8 cellular contexts compared by ENCODE assay signal in the genomic region with DNA sequence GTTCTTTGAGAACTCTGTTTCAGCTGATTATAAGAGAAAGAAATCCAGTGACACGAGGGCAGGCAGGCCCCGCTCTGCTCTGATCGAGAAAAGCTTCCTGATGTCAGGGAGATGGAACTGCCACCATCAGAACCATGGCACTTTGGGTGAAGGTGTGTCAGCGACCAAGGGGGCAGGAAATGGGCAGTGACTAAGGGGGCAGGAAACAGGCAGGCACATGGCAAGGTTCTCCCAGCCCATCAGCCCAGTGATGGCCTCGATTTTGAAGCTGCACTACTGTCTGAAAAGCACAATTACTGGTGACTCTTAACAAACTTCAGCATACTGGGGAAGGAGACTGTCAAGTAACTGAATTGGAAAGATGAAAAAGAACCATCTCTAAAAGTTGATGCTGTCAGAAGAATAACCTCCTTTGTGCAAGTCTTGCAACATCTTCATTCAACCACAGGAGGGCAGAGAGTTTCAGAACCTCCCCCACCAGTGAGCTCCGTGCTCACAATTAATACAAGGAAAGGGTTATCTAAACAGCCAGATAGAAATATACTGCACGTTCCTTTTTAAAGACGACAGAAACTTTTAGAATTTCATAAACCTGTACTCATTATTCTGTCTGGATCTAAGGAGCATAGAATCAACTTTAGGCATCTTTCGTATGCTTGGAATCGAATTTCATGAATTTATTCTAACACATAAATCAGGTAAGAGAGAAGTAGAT. TPM values are rescaled to one million over a fixed set of nuclear protein-coding genes. Genes with fewer than 3 reads are reported as not detected.
DNase-seq lines count a peak whose midpoint lies in the region; ATAC-seq, FAIRE-seq and TF ChIP-seq lines count a peak whose summit lies in the region.

No MANE protein-coding gene starts in this region.

- no peaks in the 10 kb centered on the region for H3K27me3 ChIP-seq in dorsolateral prefrontal cortex

- H3K4me3 ChIP-seq in OCI-LY7 (ENCODE audit: low read depth, low read length, poor library complexity, severe bottlenecking), result no peak overlapping the region
- H3K4me3 ChIP-seq in dorsolateral prefrontal cortex, result no peak overlapping the region

- POLR2A ChIA-PET in OCI-LY7 (lab: Charles Lee), result no interaction called here

- H3K9me3 ChIP-seq in OCI-LY7 (ENCODE audit: low read length), result no peaks in the 10 kb centered on the region

- peaks cover 65% of the 10 kb centered on the region for H3K36me3 ChIP-seq in OCI-LY7 (ENCODE audit: insufficient read depth, low read length)

- H3K9me2 ChIP-seq in OCI-LY7 (ENCODE audit: insufficient read depth, low read length), result no peaks in the 10 kb centered on the region

- no peaks in the 10 kb centered on the region for H3K79me2 ChIP-seq in OCI-LY7 (ENCODE audit: insufficient read depth, low read depth, low read length)

- no peaks in the 10 kb centered on the region for H3K4me1 ChIP-seq in OCI-LY7 (ENCODE audit: insufficient read depth, low read length, poor library complexity, severe bottlenecking)

- FAIRE-seq in GM18507 (lab: Jason Lieb, UNC), result peak; percentile 71

- TF ChIP-seq CTCF in OCI-LY7 (conservative IDR thresholded peaks at IDR 0.05; ENCODE audit: low read length), result peak; percentile 76
- TF ChIP-seq CTCF in dorsolateral prefrontal cortex (IDR thresholded peaks at IDR 0.05 in 54 of 56, conservative IDR thresholded peaks at IDR 0.05 in 2 of 56; ENCODE audit: low read depth in 1 of 56, partially characterized antibody in 56 of 56), result peak; percentile 28 to 74 (median 59)

- no peak overlapping the region for H3K4me2 ChIP-seq in OCI-LY7 (ENCODE audit: low read length)

- peak; percentile 89 for ATAC-seq in HG02973 (IDR thresholded peaks at IDR 0.05; ENCODE audit: unreplicated experiment)
- ATAC-seq in HG02870 (IDR thresholded peaks at IDR 0.05; ENCODE audit: unreplicated experiment), result no peak

- intact Hi-C loops in OCI-LY7 (cut with micrococcal nuclease; ENCODE audit: unreplicated experiment) (no loop called here), dorsolateral prefrontal cortex (cut with DNase I) (loop anchor here in 1 of 2 donors (5.0 kb wide), 1 partner anchor 43 kb away; no protein-coding TSS in a partner anchor)

- no peak overlapping the region for H2AFZ ChIP-seq in OCI-LY7 (ENCODE audit: low read length)

- no peaks in the 10 kb centered on the region for H4K20me1 ChIP-seq in OCI-LY7 (ENCODE audit: insufficient read depth, low read length)

- BruUV-seq in OCI-LY7 (replicated peaks; lab: Mats Ljungman, UMichigan), result no TSS peak

- DNase-seq in CD1c-positive myeloid dendritic cell (ENCODE audit: extremely low spot score) (peak; percentile 8), GM18507 (ENCODE audit: extremely low spot score, insufficient read length, low read depth) (peak; percentile 7), OCI-LY7 (ENCODE audit: low spot score) (peak; percentile 36), dorsolateral prefrontal cortex (peak in 1 of 10 donors; percentile 39), myocyte (ENCODE audit: low read depth) (peak; percentile 31), NCI-H2081 treated with DMSO at 0.1 percent for 48 hours (lab: John Stamatoyannopoulos, UW) (no peak)

- CTCF ChIA-PET in OCI-LY7 (lab: Charles Lee; ENCODE audit: unreplicated experiment), result no interaction called here

- H3K27ac ChIP-seq in OCI-LY7 (ENCODE audit: low read depth, low read length, poor library complexity, severe bottlenecking) (no peak overlapping the region), dorsolateral prefrontal cortex (peak overlapping the region in 2 of 59 donors; percentile 4 to 11)

RNA-seq across cellular contexts. Expression of gene TMX4, which starts 39.1 kb away (rescaled TPM):
- 22.4 and 24.9 TPM in 2 replicates for total RNA-seq in OCI-LY7 (2014; rRNA removed; shearing (Covaris generic))
- total RNA-seq in OCI-LY7 (2022) (71.3 and 80.3 TPM in 2 replicates), dorsolateral prefrontal cortex (100 to 1,000 TPM in 73 of 120 experiments, 10 to 100 TPM in 47; 44.7 to 172 (median 104) TPM), myocyte (22.6 and 24.8 TPM in 2 replicates)
- polyA plus RNA-seq in myocyte (2012), result 11.2 TPM

RNA-seq across cellular contexts. Expression of gene HAO1, which starts 40.2 kb away (rescaled TPM):
- total RNA-seq in OCI-LY7 (2014; rRNA removed; shearing (Covaris generic)), result not detected in 2 replicates
- total RNA-seq in OCI-LY7 (2022) (not detected in 2 replicates), dorsolateral prefrontal cortex (under 1 TPM in 1 of 120 experiments, not detected in 119; 0.46 TPM), myocyte (not detected in 2 replicates)
- polyA plus RNA-seq in myocyte (2012), result not detected
